ENCODE assay signal across 12 cellular contexts in the genomic region with DNA sequence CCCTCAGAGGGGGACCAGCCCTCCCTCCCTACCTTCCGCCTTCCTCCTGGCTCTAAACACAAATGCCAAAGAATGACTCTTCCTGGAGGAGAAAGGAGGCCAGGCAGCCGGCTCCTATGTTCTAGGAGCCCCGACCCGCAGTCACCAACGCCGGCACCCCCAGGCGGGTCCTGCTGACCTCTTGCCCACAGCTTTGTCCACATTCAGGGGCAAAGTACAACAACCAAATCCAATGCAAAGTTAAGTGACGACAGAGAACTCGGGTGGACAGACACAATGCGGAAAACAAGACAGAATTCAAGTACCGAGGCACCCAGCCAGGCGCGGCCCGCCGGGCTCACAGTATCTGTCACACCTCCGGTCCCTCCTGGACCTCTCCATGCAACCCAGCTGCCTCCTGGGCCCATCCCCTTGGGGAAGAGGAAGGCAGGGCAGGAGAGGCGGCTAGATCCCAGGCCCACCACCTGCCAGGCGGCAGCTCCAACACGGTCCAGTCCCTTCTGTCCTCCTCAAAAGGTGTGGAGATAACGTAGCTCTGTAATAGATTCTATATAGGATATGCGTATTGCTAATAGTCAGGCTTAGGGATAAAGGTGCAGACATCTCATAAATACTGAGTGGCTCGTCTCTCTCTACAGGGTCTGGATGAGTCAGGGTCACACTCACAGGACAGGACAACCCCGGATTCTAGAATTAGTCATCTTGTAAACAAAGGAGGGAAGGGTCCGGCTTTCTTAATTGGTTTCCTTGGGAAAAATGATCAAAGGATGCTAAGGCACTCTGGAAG. TPM values are rescaled to one million over a fixed set of nuclear protein-coding genes. Genes with fewer than 3 reads are reported as not detected.
DNase-seq lines count a peak whose midpoint lies in the region; ATAC-seq and TF ChIP-seq lines count a peak whose summit lies in the region.
"Had no signal": no experiment of that assay in that cellular context is flagged by ENCODE, and none has a peak within 500 bp of the region (broad histone marks: within the 10 kb centered on the region; RNA-seq: fewer than 3 reads in every experiment).

No MANE protein-coding gene starts in this region.

- TF ChIP-seq EP300 in SK-N-SH (IDR thresholded peaks at IDR 0.05; ENCODE audit: borderline replicate concordance in 1 of 2, low read depth in 1 of 2, low read length in 1 of 2) (no peak), gastroesophageal sphincter (IDR thresholded peaks at IDR 0.05) (no peak)

- TF ChIP-seq POLR2A in gastroesophageal sphincter (IDR thresholded peaks at IDR 0.05): no peak

- peaks cover 12% of the 10 kb centered on the region for H4K20me1 ChIP-seq in SK-N-SH (ENCODE audit: insufficient read depth)

- H3K79me2 ChIP-seq in SK-N-SH (ENCODE audit: insufficient read depth): peaks cover 12% of the 10 kb centered on the region; the same call in 1 of the 2 replicates

- no peak overlapping the region for H3K9ac ChIP-seq in SK-N-SH

- H3K27me3 Mint-ChIP-seq in activated CD4-positive, alpha-beta memory T cell treated with anti-CD3 and anti-CD28 coated beads, Interleukin-2, amount 10 ng/mL, durations not matched to agents 7 days and 5 days: no peaks in the 10 kb centered on the region
- H3K27me3 Mint-ChIP-seq: activated naive CD8-positive, alpha-beta T cell had no signal

- WGBS in SK-N-SH (ENCODE audit: low lambda C conversion rate): 78% methylated on average over 23 of the region's 24 CpGs
- 48 to 73% methylated on average over 6 to 8 of the region's 24 CpGs for WGBS in gastroesophageal sphincter (ENCODE audit: low coverage in 1 of 2), 2 donors

- CTCF ChIA-PET in SK-N-SH (lab: Yijun Ruan, JAX): interaction anchor here (0.9 to 1.3 kb wide), 3 partner anchors 8 to 114 kb away, joined by 3 read pairs; no protein-coding TSS in a partner anchor
- CTCF ChIA-PET in activated CD4-positive, alpha-beta memory T cell treated with anti-CD3 and anti-CD28 coated beads, Interleukin-2, amount 10 ng/mL, durations not matched to agents 7 days and 5 days (lab: Charles Lee): no interaction called here

- TF ChIP-seq RAD21 in SK-N-SH (IDR thresholded peaks at IDR 0.05; ENCODE audit: low read length): no peak

- no peak overlapping the region for H3K27ac Mint-ChIP-seq in activated CD4-positive, alpha-beta memory T cell treated with anti-CD3 and anti-CD28 coated beads, Interleukin-2, amount 10 ng/mL, durations not matched to agents 7 days and 5 days
- H3K27ac Mint-ChIP-seq: activated naive CD8-positive, alpha-beta T cell had no signal

- H3K4me1 ChIP-seq in SK-N-SH (ENCODE audit: control insufficient read depth in 1 of 2, insufficient read depth in 2 of 2, low read depth in 1 of 2, low read length in 1 of 2) (peaks cover 9 to 28% of the 10 kb centered on the region in 2 experiments; a peak in 2 of 4 replicates), gastroesophageal sphincter (peaks cover 0 to 82% (median 34%) of the 10 kb centered on the region in 3 donors)

- H3K36me3 ChIP-seq in SK-N-SH (replicated peaks in 1 of 2; ENCODE audit: control insufficient read depth in 1 of 2, insufficient read depth in 2 of 2, low read length in 1 of 2) (peaks cover 0 to 11% of the 10 kb centered on the region in 2 experiments), gastroesophageal sphincter (peaks cover 0 to 55% of the 10 kb centered on the region in 2 donors)
- H3K36me3 ChIP-seq: ovary had no signal

- no peak overlapping the region for H3K4me3 Mint-ChIP-seq in activated CD4-positive, alpha-beta memory T cell treated with anti-CD3 and anti-CD28 coated beads, Interleukin-2, amount 10 ng/mL, durations not matched to agents 7 days and 5 days
- H3K4me3 Mint-ChIP-seq: activated naive CD8-positive, alpha-beta T cell had no signal

- H3K4me2 ChIP-seq in SK-N-SH: peak overlapping the region; percentile 43; the same call in 1 of the 2 replicates

- no peak overlapping the region for H3K27ac ChIP-seq in SK-N-SH (ENCODE audit: low read depth in 2 of 2, low read length in 1 of 2)
- H3K27ac ChIP-seq in gastroesophageal sphincter: peak overlapping the region in 3 of 4 donors; percentile 48 to 65 (median 64)
- H3K27ac ChIP-seq: ovary had no signal

- no peak overlapping the region for H3K4me3 ChIP-seq in SK-N-SH (ENCODE audit: low read depth in 2 of 2, low read length in 1 of 2)
- H3K4me3 ChIP-seq in gastroesophageal sphincter: no peak overlapping the region
- H3K4me3 ChIP-seq: ovary had no signal

- TF ChIP-seq CTCF in SK-N-SH (IDR thresholded peaks at IDR 0.05) (no peak), gastroesophageal sphincter (IDR thresholded peaks at IDR 0.05) (no peak)

- no peaks in the 10 kb centered on the region for H3K9me3 Mint-ChIP-seq in activated CD4-positive, alpha-beta memory T cell treated with anti-CD3 and anti-CD28 coated beads, Interleukin-2, amount 10 ng/mL, durations not matched to agents 7 days and 5 days

- POLR2A ChIA-PET in SK-N-SH (lab: Yijun Ruan, JAX): no interaction called here
- POLR2A ChIA-PET in activated CD4-positive, alpha-beta memory T cell treated with anti-CD3 and anti-CD28 coated beads, Interleukin-2, amount 10 ng/mL, durations not matched to agents 7 days and 5 days (lab: Charles Lee): no interaction called here

- no peaks in the 10 kb centered on the region for H3K36me3 Mint-ChIP-seq in activated CD4-positive, alpha-beta memory T cell treated with anti-CD3 and anti-CD28 coated beads, Interleukin-2, amount 10 ng/mL, durations not matched to agents 7 days and 5 days (ENCODE audit: low read depth)
- H3K36me3 Mint-ChIP-seq: activated naive CD8-positive, alpha-beta T cell had no signal

- H2AFZ ChIP-seq in SK-N-SH (ENCODE audit: low read depth): no peak overlapping the region

- H3K9me3 ChIP-seq in SK-N-SH (no peaks in the 10 kb centered on the region), gastroesophageal sphincter (no peaks in the 10 kb centered on the region)
- H3K9me3 ChIP-seq: ovary had no signal

- H3F3A ChIP-seq in SK-N-SH (replicated peaks; ENCODE audit: insufficient read depth): peaks cover 5% of the 10 kb centered on the region

- peak; percentile 18 for DNase-seq in GM04504 (ENCODE audit: low read depth)
- no peak for DNase-seq in SK-N-SH
- peak; percentile 47 for DNase-seq in renal cortical epithelial cell (ENCODE audit: low read depth)
- DNase-seq in activated CD4-positive, alpha-beta memory T cell treated with anti-CD3 and anti-CD28 coated beads, Interleukin-2, amount 10 ng/mL, durations not matched to agents 7 days and 5 days: no peak
- no peak for DNase-seq in NOMO-1 treated with DMSO at 0.1 percent for 48 hours (lab: John Stamatoyannopoulos, UW; ENCODE audit: unreplicated experiment)
- no peak for DNase-seq in NCI-H82 treated with DMSO at 0.1 percent for 48 hours (lab: John Stamatoyannopoulos, UW; ENCODE audit: unreplicated experiment)
- DNase-seq in NCI-H2081 treated with DMSO at 0.1 percent for 48 hours (lab: John Stamatoyannopoulos, UW): no peak
- DNase-seq: activated CD4-positive, CD25-positive, alpha-beta regulatory T cell treated with anti-CD3 and anti-CD28 coated beads, Interleukin-2, amount 50 U/mL, for 72 hours; DMS153; ovary had no signal

- no peak for ATAC-seq in gastroesophageal sphincter

- H3K9me2 ChIP-seq in SK-N-SH: no peaks in the 10 kb centered on the region

- H3K4me1 Mint-ChIP-seq in activated CD4-positive, alpha-beta memory T cell treated with anti-CD3 and anti-CD28 coated beads, Interleukin-2, amount 10 ng/mL, durations not matched to agents 7 days and 5 days: no peaks in the 10 kb centered on the region

- H3K27me3 ChIP-seq in SK-N-SH (ENCODE audit: insufficient read depth) (no peaks in the 10 kb centered on the region), gastroesophageal sphincter (no peaks in the 10 kb centered on the region)
- H3K27me3 ChIP-seq: ovary had no signal

TF ChIP-seq in SK-N-SH, 30 proteins besides CTCF, POLR2A, EP300 and RAD21:
- no peak for TF ChIP-seq GATA2 (CRISPR knock-in tag; IDR thresholded peaks at IDR 0.05)
- TF ChIP-seq FOXJ3 (CRISPR knock-in tag; IDR thresholded peaks at IDR 0.05): no peak
- no peak for TF ChIP-seq CHD2 (IDR thresholded peaks at IDR 0.05; ENCODE audit: low read length, partially characterized antibody)
- peak; percentile 47 for TF ChIP-seq FOSL2 (IDR thresholded peaks at IDR 0.05; ENCODE audit: borderline replicate concordance, low read depth)

RNA-seq across cellular contexts. Expression of a gene that starts 46.9 kb away (rescaled TPM):
- 67.7 and 69.3 TPM in 2 replicates for polyA plus RNA-seq in SK-N-SH (2012; rRNA removed)
- 54.5 and 61.1 TPM in 2 replicates for polyA plus RNA-seq in SK-N-SH (2012; cell fraction: cytosol; rRNA removed)
- 115 and 123 TPM in 2 replicates for polyA plus RNA-seq in SK-N-SH (2012; cell fraction: nucleus; rRNA removed)
- 10 to 100 TPM; 52.9 to 76.3 (median 63.5) TPM for total RNA-seq in gastroesophageal sphincter
- total RNA-seq in renal cortical epithelial cell: 22.1 and 29.1 TPM in 2 replicates
- 10 to 100 TPM; 28.1 to 29.5 TPM for total RNA-seq in activated CD4-positive, alpha-beta memory T cell treated with anti-CD3 and anti-CD28 coated beads, Interleukin-2, amount 10 ng/mL, durations not matched to agents 7 days and 5 days

Comparison
In these comparisons a context has a peak if more than half of its experiments do, and no peak if none do; other contexts are left out.
1. DNase-seq: peak in GM04504 (single experiment) and renal cortical epithelial cell (single experiment); none in SK-N-SH (single experiment), activated CD4-positive, alpha-beta memory T cell treated with anti-CD3 and anti-CD28 coated beads, Interleukin-2, amount 10 ng/mL, durations not matched to agents 7 days and 5 days (single experiment), NOMO-1 treated with DMSO at 0.1 percent for 48 hours (single experiment), NCI-H82 treated with DMSO at 0.1 percent for 48 hours (single experiment) and NCI-H2081 treated with DMSO at 0.1 percent for 48 hours (single experiment).
2. H3K27ac ChIP-seq: peak in gastroesophageal sphincter (3 of 4); none in SK-N-SH (0 of 2).